In genomic region chr1:79460773-79461436, GRCh38 we compare ENCODE assay signal across 16 cellular contexts.
DNase-seq lines count a peak whose midpoint lies in the region; ATAC-seq, FAIRE-seq and TF ChIP-seq lines count a peak whose summit lies in the region.
"Had no signal": no experiment of that assay in that cellular context is flagged by ENCODE, and none has a peak within 500 bp of the region (broad histone marks: within the 10 kb centered on the region; RNA-seq: fewer than 3 reads in every experiment).

No MANE protein-coding gene starts in this region.

- H3K4me3 Mint-ChIP-seq in T-cell = no peak overlapping the region
- H3K4me3 Mint-ChIP-seq: IgD-negative memory B cell had no signal

- H3K36me3 Mint-ChIP-seq in T-cell = no peaks in the 10 kb centered on the region
- H3K36me3 Mint-ChIP-seq: IgD-negative memory B cell had no signal

- POLR2A ChIA-PET in GM10248 (lab: Yijun Ruan, JAX) (no interaction called here), T-cell (lab: Charles Lee) (no interaction called here)

- FAIRE-seq in pancreas (lab: Jason Lieb, UNC) = no peak
- FAIRE-seq: A549 had no signal

- CTCF ChIA-PET in GM10248 (lab: Yijun Ruan, JAX) = no interaction called here
- CTCF ChIA-PET in T-cell (lab: Charles Lee) = no interaction called here

- H3K9me3 Mint-ChIP-seq in T-cell = peaks cover 7 to 12% (median 12%) of the 10 kb centered on the region in 3 donors

- WGBS in pancreas, 2 donors = 51 to 66% methylated on average over 3 of the region's 3 CpGs

- H3K27ac Mint-ChIP-seq in T-cell = no peak overlapping the region
- H3K27ac Mint-ChIP-seq: IgD-negative memory B cell had no signal

- peaks cover 0 to 1% of the 10 kb centered on the region in 2 donors for H3K27me3 Mint-ChIP-seq in T-cell
- H3K27me3 Mint-ChIP-seq: IgD-negative memory B cell had no signal

- intact Hi-C loops in pancreas (cut with DNase I) = no loop called here

- no peaks in the 10 kb centered on the region for H3K4me1 ChIP-seq in pancreas
- H3K4me1 ChIP-seq: A549, uterus had no signal

- H3K4me1 Mint-ChIP-seq in T-cell = no peaks in the 10 kb centered on the region
- H3K4me1 Mint-ChIP-seq: IgD-negative memory B cell had no signal

- no peaks in the 10 kb centered on the region for H3K27me3 ChIP-seq in pancreas
- H3K27me3 ChIP-seq: uterus had no signal

- H3K36me3 ChIP-seq in pancreas = no peaks in the 10 kb centered on the region
- H3K36me3 ChIP-seq: uterus had no signal

- H3K9me3 ChIP-seq in pancreas = no peaks in the 10 kb centered on the region
- H3K9me3 ChIP-seq: A549, uterus had no signal

- TF ChIP-seq CTCF in GM10248 (IDR thresholded peaks at IDR 0.05; ENCODE audit: control extremely low read depth, extremely low read depth, low read depth, missing control alignments) = no peak
- no peak for TF ChIP-seq CTCF in pancreas (IDR thresholded peaks at IDR 0.05)

- DNase-seq in GM10248 (ENCODE audit: extremely low spot score) = peak; percentile 68
- peak; percentile 18 for DNase-seq in GM19238 (ENCODE audit: insufficient read length, low spot score)
- DNase-seq in pancreas = no peak
- no peak for DNase-seq in T-cell
- DNase-seq in NCI-H146 treated with DMSO at 0.1 percent for 48 hours (lab: John Stamatoyannopoulos, UW; ENCODE audit: unreplicated experiment) = no peak
- no peak for DNase-seq in HK-2 (ENCODE audit: unreplicated experiment)
- DNase-seq: activated naive CD4-positive, alpha-beta T cell treated with Interleukin-2 at 50 U/mL for 16 hours; cerebellar nuclear complex; NCI-H2107; SHP77 treated with DMSO at 0.1 percent for 48 hours; uterus had no signal

- H3K27ac ChIP-seq in pancreas = no peak overlapping the region
- H3K27ac ChIP-seq: A549, uterus had no signal

- ATAC-seq in GM21825 (IDR thresholded peaks at IDR 0.05; ENCODE audit: unreplicated experiment) = peak; percentile 95
- ATAC-seq in HG03159 (IDR thresholded peaks at IDR 0.05; ENCODE audit: unreplicated experiment) = peak; percentile 99
- ATAC-seq in pancreas = no peak
- no peak for ATAC-seq in T-cell (replicated peaks in 1 of 4)
- ATAC-seq: A549, sciatic nerve had no signal

- no peak overlapping the region for H3K4me3 ChIP-seq in pancreas
- H3K4me3 ChIP-seq: A549, uterus had no signal

Comparison
In these comparisons a context has a peak if more than half of its experiments do, and no peak if none do; other contexts are left out.
1. DNase-seq: peak in GM10248 (single experiment) and GM19238 (single experiment); none in pancreas (0 of 6), T-cell (0 of 34), NCI-H146 treated with DMSO at 0.1 percent for 48 hours (single experiment) and HK-2 (single experiment).
2. ATAC-seq: peak in GM21825 (single experiment) and HG03159 (single experiment); none in pancreas (0 of 4) and T-cell (0 of 4).